8 cellular contexts compared by ENCODE assay signal in genomic region chr14:64293976-64294671, GRCh38. TPM values are rescaled to one million over a fixed set of nuclear protein-coding genes. Genes with fewer than 3 reads are reported as not detected.
DNase-seq lines count a peak whose midpoint lies in the region; ATAC-seq and TF ChIP-seq lines count a peak whose summit lies in the region.

ESR2 (minus strand) TSS chr14:64294371; CDS start chr14:64282985, 11,386 bp downstream.

- peak within 1 kb of the TSS; percentile 20 to 26 for H3K9ac ChIP-seq in duodenal mucosa (ENCODE audit: low read depth in 1 of 2, low read length in 2 of 2)

- peak within 1 kb of the TSS in 2 of 8 donors; percentile 35 to 47 for H3K27ac Mint-ChIP-seq in CD8-positive, alpha-beta memory T cell
- peak within 1 kb of the TSS; percentile 89 for H3K27ac Mint-ChIP-seq in memory B cell

- peaks cover 16 to 28% of the 10 kb centered on the region in 2 donors for H3K27me3 Mint-ChIP-seq in CD8-positive, alpha-beta memory T cell
- H3K27me3 Mint-ChIP-seq in memory B cell, result peaks cover 2% of the 10 kb centered on the region

- peak within 1 kb of the TSS; percentile 74 to 90 (median 77) for H3K4me3 Mint-ChIP-seq in CD8-positive, alpha-beta memory T cell
- peak within 1 kb of the TSS; percentile 92 for H3K4me3 Mint-ChIP-seq in memory B cell

- TF ChIP-seq CTCF in thoracic aorta (IDR thresholded peaks at IDR 0.05), result peak; percentile 8

- H3K36me3 Mint-ChIP-seq in CD8-positive, alpha-beta memory T cell, result no peaks in the 10 kb centered on the region
- H3K36me3 Mint-ChIP-seq in memory B cell, result no peaks in the 10 kb centered on the region

- H3K9me3 ChIP-seq in CD8-positive, alpha-beta memory T cell (ENCODE audit: low read length), result no peaks in the 10 kb centered on the region
- no peaks in the 10 kb centered on the region for H3K9me3 ChIP-seq in duodenal mucosa (ENCODE audit: control insufficient read depth in 1 of 2, low read length in 2 of 2)
- H3K9me3 ChIP-seq in thoracic aorta, result no peaks in the 10 kb centered on the region

- peaks cover 4% of the 10 kb centered on the region for H3K27me3 ChIP-seq in CD8-positive, alpha-beta memory T cell (ENCODE audit: insufficient read depth, low read length, poor library complexity, severe bottlenecking)
- H3K27me3 ChIP-seq in duodenal mucosa (ENCODE audit: control insufficient read depth in 1 of 2, insufficient read depth in 2 of 2, low read length in 2 of 2), result peaks cover 0 to 18% of the 10 kb centered on the region in 2 donors
- H3K27me3 ChIP-seq in thoracic aorta (replicated peaks; ENCODE audit: insufficient read depth), result peaks cover 7% of the 10 kb centered on the region

- DNase-seq in CD8-positive, alpha-beta memory T cell, result peak in 4 of 5 donors; percentile 2 to 49 (median 20)
- DNase-seq in T-helper 9 cell, result peak; percentile 11
- peak; percentile 60 to 70 for DNase-seq in memory B cell (ENCODE audit: low spot score in 2 of 2)
- DNase-seq in thoracic aorta (ENCODE audit: low spot score), result no peak
- DNase-seq in KG1 (lab: John Stamatoyannopoulos, UW), result no peak

- peaks cover 11 to 20% (median 17%) of the 10 kb centered on the region in 3 donors for H3K4me1 Mint-ChIP-seq in CD8-positive, alpha-beta memory T cell
- H3K4me1 Mint-ChIP-seq in memory B cell, result peaks cover 13% of the 10 kb centered on the region

- H3K36me3 ChIP-seq in CD8-positive, alpha-beta memory T cell (ENCODE audit: insufficient read depth, low read length), result no peaks in the 10 kb centered on the region
- H3K36me3 ChIP-seq in duodenal mucosa (ENCODE audit: control insufficient read depth in 1 of 2, insufficient read depth in 2 of 2, low read length in 2 of 2) (no peaks in the 10 kb centered on the region), thoracic aorta (no peaks in the 10 kb centered on the region)

- no peak within 1 kb of the TSS for H3K27ac ChIP-seq in CD8-positive, alpha-beta memory T cell (ENCODE audit: low read depth, low read length)
- H3K27ac ChIP-seq in duodenal mucosa (ENCODE audit: low read depth, low read length) (no peak within 1 kb of the TSS), thoracic aorta (no peak within 1 kb of the TSS)

- ATAC-seq in GM19328 (IDR thresholded peaks at IDR 0.05; ENCODE audit: unreplicated experiment) (peak; percentile 20), HG03378 (IDR thresholded peaks at IDR 0.05; ENCODE audit: unreplicated experiment) (peak; percentile 22), memory B cell (ENCODE audit: low read depth) (peak; percentile 52), thoracic aorta (ENCODE audit: insufficient number of reproducible peaks, low FRiP score, low read depth) (no peak)

- H3K4me1 ChIP-seq in CD8-positive, alpha-beta memory T cell (ENCODE audit: insufficient read depth, low read length), result peaks cover 10% of the 10 kb centered on the region
- H3K4me1 ChIP-seq in duodenal mucosa (ENCODE audit: control insufficient read depth in 1 of 2, insufficient read depth in 2 of 2, low read length in 2 of 2), result peaks cover 0 to 11% of the 10 kb centered on the region in 2 donors
- peaks cover 8 to 17% of the 10 kb centered on the region in 2 donors for H3K4me1 ChIP-seq in thoracic aorta (ENCODE audit: control insufficient read depth in 1 of 2, low read depth in 2 of 2)

- peak within 1 kb of the TSS; percentile 55 for H3K4me3 ChIP-seq in CD8-positive, alpha-beta memory T cell (ENCODE audit: low read length)
- peak within 1 kb of the TSS; percentile 60 to 67 for H3K4me3 ChIP-seq in duodenal mucosa (ENCODE audit: low read depth in 1 of 2, low read length in 2 of 2)
- peak within 1 kb of the TSS; percentile 71 for H3K4me3 ChIP-seq in thoracic aorta

- CTCF ChIA-PET in CD8-positive, alpha-beta memory T cell (lab: Charles Lee), result interaction anchor here (1.1 to 3.2 kb wide), 6 partner anchors 9 to 496 kb away, joined by 3 to 27 read pairs (median 8); no protein-coding TSS in a partner anchor

- POLR2A ChIA-PET in CD8-positive, alpha-beta memory T cell (lab: Charles Lee), result no interaction called here

- no peaks in the 10 kb centered on the region for H3K9me3 Mint-ChIP-seq in CD8-positive, alpha-beta memory T cell
- H3K9me3 Mint-ChIP-seq in memory B cell, result no peaks in the 10 kb centered on the region

RNA-seq across cellular contexts. Expression of gene ESR2, which starts in this region (rescaled TPM):
- under 1 TPM; 0.74 to 0.93 TPM for total RNA-seq in CD8-positive, alpha-beta memory T cell
- polyA plus RNA-seq in CD8-positive, alpha-beta memory T cell, result 0.31 TPM
- under 1 TPM; 0.27 to 0.71 TPM for total RNA-seq in thoracic aorta

Comparison
In these comparisons a context has a peak if more than half of its experiments do, and no peak if none do; other contexts are left out.
1. Peak in DNase-seq and H3K4me3 ChIP-seq in CD8-positive, alpha-beta memory T cell; RNA of the gene not detected or under 1 TPM.
2. DNase-seq: peak in T-helper 9 cell (single experiment) and memory B cell (2 of 2); none in thoracic aorta (single experiment) and KG1 (single experiment).
3. Peak in every context shown above with its lines, with median percentiles within 50 percentile points of each other: H3K4me3 ChIP-seq.